ENCODE assay signal across 1 cellular context in the genomic region with DNA sequence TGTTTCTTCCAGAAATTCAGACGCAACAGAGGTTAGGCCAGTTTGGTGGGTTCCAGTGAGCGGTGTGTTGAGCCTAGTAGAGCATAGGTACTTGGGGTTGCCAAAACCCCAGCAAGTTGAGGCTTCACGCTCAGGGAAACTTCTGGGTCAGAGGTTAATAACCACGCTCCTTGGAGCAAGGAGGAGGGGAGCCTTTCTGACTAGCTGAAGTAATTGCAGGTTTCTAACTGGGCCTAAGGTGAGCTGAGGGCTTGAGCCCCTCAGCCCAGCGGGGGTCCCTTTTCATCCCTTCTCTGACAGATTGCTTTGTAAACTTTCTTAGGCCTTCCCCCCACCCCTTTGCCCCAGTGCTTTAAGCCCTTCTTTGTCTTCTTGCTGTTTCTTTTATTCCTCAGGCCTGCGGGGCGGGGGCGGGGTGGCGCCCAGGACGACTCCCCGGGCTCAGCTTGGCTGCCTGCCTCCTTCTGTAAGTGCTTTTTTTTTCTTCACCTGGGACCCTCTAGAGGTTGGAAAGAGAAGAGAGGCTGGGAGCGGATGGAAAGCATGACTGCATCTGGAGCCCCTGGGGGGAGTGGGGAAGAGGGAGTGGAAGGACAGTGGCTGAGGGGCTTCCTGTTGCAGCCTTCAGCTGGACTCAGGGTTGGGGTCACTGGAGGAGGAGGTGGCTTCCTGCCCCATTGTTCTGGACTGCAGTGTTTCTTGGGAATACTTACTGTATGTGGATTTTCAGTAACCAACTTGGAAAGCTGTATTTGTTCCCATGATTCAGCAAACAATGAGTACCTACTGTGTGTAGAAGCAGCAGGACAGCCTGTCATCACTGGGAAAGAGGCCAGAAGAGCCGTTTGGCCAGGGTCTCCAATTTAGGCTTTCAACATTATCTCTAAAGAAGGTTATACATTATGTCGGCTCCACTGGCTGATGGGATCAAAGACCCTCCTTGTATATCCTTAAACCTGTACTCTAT.
TF ChIP-seq lines count a peak whose summit lies in the region.

No MANE protein-coding gene starts in this region.

TF ChIP-seq in K562, 482 proteins besides CTCF, POLR2A, EP300 and RAD21 (continued from another document and continues in another):
- TF ChIP-seq, protein P1, sequence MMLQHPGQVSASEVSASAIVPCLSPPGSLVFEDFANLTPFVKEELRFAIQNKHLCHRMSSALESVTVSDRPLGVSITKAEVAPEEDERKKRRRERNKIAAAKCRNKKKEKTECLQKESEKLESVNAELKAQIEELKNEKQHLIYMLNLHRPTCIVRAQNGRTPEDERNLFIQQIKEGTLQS (IDR thresholded peaks at IDR 0.05): 0 out of 2 replicates have a peak, but pooled peaks have one; percentile 18
- TF ChIP-seq, protein P1 (CRISPR knock-in tag; conservative IDR thresholded peaks at IDR 0.05): no peak
- 0 out of 2 replicates have a peak, but pooled peaks have one; percentile 20 for TF ChIP-seq JUN (IDR thresholded peaks at IDR 0.05; ENCODE audit: borderline replicate concordance, low read depth, low read length)
- no peak for TF ChIP-seq JUN (CRISPR knock-in tag; IDR thresholded peaks at IDR 0.05; ENCODE audit: borderline replicate concordance)
- TF ChIP-seq TAF1 (IDR thresholded peaks at IDR 0.05; ENCODE audit: control insufficient read depth, extremely low read depth, insufficient read depth, low read length, severe bottlenecking): no peak
- TF ChIP-seq ZNF780A (CRISPR knock-in tag; IDR thresholded peaks at IDR 0.05): no peak
- no peak for TF ChIP-seq CSDE1 (IDR thresholded peaks at IDR 0.05)
- TF ChIP-seq, protein P2, sequence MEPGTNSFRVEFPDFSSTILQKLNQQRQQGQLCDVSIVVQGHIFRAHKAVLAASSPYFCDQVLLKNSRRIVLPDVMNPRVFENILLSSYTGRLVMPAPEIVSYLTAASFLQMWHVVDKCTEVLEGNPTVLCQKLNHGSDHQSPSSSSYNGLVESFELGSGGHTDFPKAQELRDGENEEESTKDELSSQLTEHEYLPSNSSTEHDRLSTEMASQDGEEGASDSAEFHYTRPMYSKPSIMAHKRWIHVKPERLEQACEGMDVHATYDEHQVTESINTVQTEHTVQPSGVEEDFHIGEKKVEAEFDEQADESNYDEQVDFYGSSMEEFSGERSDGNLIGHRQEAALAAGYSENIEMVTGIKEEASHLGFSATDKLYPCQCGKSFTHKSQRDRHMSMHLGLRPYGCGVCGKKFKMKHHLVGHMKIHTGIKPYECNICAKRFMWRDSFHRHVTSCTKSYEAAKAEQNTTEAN (CRISPR knock-in tag; IDR thresholded peaks at IDR 0.05): no peak
- TF ChIP-seq, protein P3, sequence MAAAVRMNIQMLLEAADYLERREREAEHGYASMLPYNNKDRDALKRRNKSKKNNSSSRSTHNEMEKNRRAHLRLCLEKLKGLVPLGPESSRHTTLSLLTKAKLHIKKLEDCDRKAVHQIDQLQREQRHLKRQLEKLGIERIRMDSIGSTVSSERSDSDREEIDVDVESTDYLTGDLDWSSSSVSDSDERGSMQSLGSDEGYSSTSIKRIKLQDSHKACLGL (CRISPR knock-in tag; IDR thresholded peaks at IDR 0.05; ENCODE audit: borderline replicate concordance, poor library complexity, severe bottlenecking): no peak
- no peak for TF ChIP-seq EWSR1 (IDR thresholded peaks at IDR 0.05; ENCODE audit: borderline replicate concordance, low read depth, partially characterized antibody)
- no peak for TF ChIP-seq SPI1 (IDR thresholded peaks at IDR 0.05; ENCODE audit: borderline replicate concordance, low read depth, low read length)
- TF ChIP-seq, protein P4, sequence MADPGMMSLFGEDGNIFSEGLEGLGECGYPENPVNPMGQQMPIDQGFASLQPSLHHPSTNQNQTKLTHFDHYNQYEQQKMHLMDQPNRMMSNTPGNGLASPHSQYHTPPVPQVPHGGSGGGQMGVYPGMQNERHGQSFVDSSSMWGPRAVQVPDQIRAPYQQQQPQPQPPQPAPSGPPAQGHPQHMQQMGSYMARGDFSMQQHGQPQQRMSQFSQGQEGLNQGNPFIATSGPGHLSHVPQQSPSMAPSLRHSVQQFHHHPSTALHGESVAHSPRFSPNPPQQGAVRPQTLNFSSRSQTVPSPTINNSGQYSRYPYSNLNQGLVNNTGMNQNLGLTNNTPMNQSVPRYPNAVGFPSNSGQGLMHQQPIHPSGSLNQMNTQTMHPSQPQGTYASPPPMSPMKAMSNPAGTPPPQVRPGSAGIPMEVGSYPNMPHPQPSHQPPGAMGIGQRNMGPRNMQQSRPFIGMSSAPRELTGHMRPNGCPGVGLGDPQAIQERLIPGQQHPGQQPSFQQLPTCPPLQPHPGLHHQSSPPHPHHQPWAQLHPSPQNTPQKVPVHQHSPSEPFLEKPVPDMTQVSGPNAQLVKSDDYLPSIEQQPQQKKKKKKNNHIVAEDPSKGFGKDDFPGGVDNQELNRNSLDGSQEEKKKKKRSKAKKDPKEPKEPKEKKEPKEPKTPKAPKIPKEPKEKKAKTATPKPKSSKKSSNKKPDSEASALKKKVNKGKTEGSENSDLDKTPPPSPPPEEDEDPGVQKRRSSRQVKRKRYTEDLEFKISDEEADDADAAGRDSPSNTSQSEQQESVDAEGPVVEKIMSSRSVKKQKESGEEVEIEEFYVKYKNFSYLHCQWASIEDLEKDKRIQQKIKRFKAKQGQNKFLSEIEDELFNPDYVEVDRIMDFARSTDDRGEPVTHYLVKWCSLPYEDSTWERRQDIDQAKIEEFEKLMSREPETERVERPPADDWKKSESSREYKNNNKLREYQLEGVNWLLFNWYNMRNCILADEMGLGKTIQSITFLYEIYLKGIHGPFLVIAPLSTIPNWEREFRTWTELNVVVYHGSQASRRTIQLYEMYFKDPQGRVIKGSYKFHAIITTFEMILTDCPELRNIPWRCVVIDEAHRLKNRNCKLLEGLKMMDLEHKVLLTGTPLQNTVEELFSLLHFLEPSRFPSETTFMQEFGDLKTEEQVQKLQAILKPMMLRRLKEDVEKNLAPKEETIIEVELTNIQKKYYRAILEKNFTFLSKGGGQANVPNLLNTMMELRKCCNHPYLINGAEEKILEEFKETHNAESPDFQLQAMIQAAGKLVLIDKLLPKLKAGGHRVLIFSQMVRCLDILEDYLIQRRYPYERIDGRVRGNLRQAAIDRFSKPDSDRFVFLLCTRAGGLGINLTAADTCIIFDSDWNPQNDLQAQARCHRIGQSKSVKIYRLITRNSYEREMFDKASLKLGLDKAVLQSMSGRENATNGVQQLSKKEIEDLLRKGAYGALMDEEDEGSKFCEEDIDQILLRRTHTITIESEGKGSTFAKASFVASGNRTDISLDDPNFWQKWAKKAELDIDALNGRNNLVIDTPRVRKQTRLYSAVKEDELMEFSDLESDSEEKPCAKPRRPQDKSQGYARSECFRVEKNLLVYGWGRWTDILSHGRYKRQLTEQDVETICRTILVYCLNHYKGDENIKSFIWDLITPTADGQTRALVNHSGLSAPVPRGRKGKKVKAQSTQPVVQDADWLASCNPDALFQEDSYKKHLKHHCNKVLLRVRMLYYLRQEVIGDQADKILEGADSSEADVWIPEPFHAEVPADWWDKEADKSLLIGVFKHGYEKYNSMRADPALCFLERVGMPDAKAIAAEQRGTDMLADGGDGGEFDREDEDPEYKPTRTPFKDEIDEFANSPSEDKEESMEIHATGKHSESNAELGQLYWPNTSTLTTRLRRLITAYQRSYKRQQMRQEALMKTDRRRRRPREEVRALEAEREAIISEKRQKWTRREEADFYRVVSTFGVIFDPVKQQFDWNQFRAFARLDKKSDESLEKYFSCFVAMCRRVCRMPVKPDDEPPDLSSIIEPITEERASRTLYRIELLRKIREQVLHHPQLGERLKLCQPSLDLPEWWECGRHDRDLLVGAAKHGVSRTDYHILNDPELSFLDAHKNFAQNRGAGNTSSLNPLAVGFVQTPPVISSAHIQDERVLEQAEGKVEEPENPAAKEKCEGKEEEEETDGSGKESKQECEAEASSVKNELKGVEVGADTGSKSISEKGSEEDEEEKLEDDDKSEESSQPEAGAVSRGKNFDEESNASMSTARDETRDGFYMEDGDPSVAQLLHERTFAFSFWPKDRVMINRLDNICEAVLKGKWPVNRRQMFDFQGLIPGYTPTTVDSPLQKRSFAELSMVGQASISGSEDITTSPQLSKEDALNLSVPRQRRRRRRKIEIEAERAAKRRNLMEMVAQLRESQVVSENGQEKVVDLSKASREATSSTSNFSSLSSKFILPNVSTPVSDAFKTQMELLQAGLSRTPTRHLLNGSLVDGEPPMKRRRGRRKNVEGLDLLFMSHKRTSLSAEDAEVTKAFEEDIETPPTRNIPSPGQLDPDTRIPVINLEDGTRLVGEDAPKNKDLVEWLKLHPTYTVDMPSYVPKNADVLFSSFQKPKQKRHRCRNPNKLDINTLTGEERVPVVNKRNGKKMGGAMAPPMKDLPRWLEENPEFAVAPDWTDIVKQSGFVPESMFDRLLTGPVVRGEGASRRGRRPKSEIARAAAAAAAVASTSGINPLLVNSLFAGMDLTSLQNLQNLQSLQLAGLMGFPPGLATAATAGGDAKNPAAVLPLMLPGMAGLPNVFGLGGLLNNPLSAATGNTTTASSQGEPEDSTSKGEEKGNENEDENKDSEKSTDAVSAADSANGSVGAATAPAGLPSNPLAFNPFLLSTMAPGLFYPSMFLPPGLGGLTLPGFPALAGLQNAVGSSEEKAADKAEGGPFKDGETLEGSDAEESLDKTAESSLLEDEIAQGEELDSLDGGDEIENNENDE (IDR thresholded peaks at IDR 0.05; ENCODE audit: low read depth, low read length): no peak
- TF ChIP-seq, protein P5, sequence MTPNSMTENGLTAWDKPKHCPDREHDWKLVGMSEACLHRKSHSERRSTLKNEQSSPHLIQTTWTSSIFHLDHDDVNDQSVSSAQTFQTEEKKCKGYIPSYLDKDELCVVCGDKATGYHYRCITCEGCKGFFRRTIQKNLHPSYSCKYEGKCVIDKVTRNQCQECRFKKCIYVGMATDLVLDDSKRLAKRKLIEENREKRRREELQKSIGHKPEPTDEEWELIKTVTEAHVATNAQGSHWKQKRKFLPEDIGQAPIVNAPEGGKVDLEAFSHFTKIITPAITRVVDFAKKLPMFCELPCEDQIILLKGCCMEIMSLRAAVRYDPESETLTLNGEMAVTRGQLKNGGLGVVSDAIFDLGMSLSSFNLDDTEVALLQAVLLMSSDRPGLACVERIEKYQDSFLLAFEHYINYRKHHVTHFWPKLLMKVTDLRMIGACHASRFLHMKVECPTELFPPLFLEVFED (CRISPR knock-in tag; conservative IDR thresholded peaks at IDR 0.05): no peak
- TF ChIP-seq TCF3 (CRISPR knock-in tag; IDR thresholded peaks at IDR 0.05): no peak
- TF ChIP-seq NR4A1 (CRISPR knock-in tag; IDR thresholded peaks at IDR 0.05): no peak
- TF ChIP-seq NR4A1 (tag; IDR thresholded peaks at IDR 0.05): no peak
- TF ChIP-seq MYC (IDR thresholded peaks at IDR 0.05; ENCODE audit: low read depth, low read length): no peak
- 0 out of 2 replicates have a peak, but pooled peaks have one; percentile 19 for TF ChIP-seq MYC (CRISPR knock-in tag; IDR thresholded peaks at IDR 0.05; ENCODE audit: borderline replicate concordance, low read depth)
- no peak for TF ChIP-seq ZNF239 (CRISPR knock-in tag; IDR thresholded peaks at IDR 0.05)
- TF ChIP-seq MTA1 (IDR thresholded peaks at IDR 0.05; ENCODE audit: borderline replicate concordance): no peak
- TF ChIP-seq KAT7 (CRISPR knock-in tag; IDR thresholded peaks at IDR 0.05; ENCODE audit: borderline replicate concordance): peak; percentile 81; the same call in 1 of the 2 replicates
- TF ChIP-seq KLF10 (CRISPR knock-in tag; IDR thresholded peaks at IDR 0.05): no peak
- no peak for TF ChIP-seq SRSF9 (IDR thresholded peaks at IDR 0.05; ENCODE audit: borderline replicate concordance, low read depth, low read length)
- TF ChIP-seq, protein P6, sequence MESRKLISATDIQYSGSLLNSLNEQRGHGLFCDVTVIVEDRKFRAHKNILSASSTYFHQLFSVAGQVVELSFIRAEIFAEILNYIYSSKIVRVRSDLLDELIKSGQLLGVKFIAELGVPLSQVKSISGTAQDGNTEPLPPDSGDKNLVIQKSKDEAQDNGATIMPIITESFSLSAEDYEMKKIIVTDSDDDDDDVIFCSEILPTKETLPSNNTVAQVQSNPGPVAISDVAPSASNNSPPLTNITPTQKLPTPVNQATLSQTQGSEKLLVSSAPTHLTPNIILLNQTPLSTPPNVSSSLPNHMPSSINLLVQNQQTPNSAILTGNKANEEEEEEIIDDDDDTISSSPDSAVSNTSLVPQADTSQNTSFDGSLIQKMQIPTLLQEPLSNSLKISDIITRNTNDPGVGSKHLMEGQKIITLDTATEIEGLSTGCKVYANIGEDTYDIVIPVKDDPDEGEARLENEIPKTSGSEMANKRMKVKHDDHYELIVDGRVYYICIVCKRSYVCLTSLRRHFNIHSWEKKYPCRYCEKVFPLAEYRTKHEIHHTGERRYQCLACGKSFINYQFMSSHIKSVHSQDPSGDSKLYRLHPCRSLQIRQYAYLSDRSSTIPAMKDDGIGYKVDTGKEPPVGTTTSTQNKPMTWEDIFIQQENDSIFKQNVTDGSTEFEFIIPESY (CRISPR knock-in tag; IDR thresholded peaks at IDR 0.05): no peak
- TF ChIP-seq DDX20 (tag; IDR thresholded peaks at IDR 0.05; ENCODE audit: low read depth): no peak
- TF ChIP-seq, protein P7, sequence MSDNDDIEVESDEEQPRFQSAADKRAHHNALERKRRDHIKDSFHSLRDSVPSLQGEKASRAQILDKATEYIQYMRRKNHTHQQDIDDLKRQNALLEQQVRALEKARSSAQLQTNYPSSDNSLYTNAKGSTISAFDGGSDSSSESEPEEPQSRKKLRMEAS (CRISPR knock-in tag; IDR thresholded peaks at IDR 0.05): no peak
- TF ChIP-seq SOX6 (IDR thresholded peaks at IDR 0.05): 0 out of 2 replicates have a peak, but pooled peaks have one; percentile 14
- no peak for TF ChIP-seq ZNF12 (CRISPR knock-in tag; IDR thresholded peaks at IDR 0.05)
- no peak for TF ChIP-seq JUNB (CRISPR knock-in tag; conservative IDR thresholded peaks at IDR 0.05)
- no peak for TF ChIP-seq BHLHE40 (IDR thresholded peaks at IDR 0.05; ENCODE audit: low read length)
- no peak for TF ChIP-seq YY1 (IDR thresholded peaks at IDR 0.05; ENCODE audit: borderline replicate concordance in 1 of 3, control insufficient read depth in 1 of 3, extremely low read depth in 1 of 3, insufficient read depth in 3 of 3, insufficient read length in 1 of 3, insufficient replicate concordance in 2 of 3, low read depth in 1 of 3, low read length in 2 of 3)
- no peak for TF ChIP-seq ZNF551 (CRISPR knock-in tag; IDR thresholded peaks at IDR 0.05)
- no peak for TF ChIP-seq ZNF174 (CRISPR knock-in tag; IDR thresholded peaks at IDR 0.05)
- no peak for TF ChIP-seq SMARCE1 (IDR thresholded peaks at IDR 0.05)
- TF ChIP-seq, protein P8, sequence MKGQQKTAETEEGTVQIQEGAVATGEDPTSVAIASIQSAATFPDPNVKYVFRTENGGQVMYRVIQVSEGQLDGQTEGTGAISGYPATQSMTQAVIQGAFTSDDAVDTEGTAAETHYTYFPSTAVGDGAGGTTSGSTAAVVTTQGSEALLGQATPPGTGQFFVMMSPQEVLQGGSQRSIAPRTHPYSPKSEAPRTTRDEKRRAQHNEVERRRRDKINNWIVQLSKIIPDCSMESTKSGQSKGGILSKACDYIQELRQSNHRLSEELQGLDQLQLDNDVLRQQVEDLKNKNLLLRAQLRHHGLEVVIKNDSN (CRISPR knock-in tag; IDR thresholded peaks at IDR 0.05): no peak
- no peak for TF ChIP-seq ELF1 (tag; IDR thresholded peaks at IDR 0.05)
- peak; percentile 13 for TF ChIP-seq CHD4 (IDR thresholded peaks at IDR 0.05; ENCODE audit: insufficient read depth, insufficient replicate concordance, low read depth, low read length, poor library complexity, severe bottlenecking)
- no peak for TF ChIP-seq ZNF324 (CRISPR knock-in tag; IDR thresholded peaks at IDR 0.05)
- TF ChIP-seq YBX1 (IDR thresholded peaks at IDR 0.05): no peak
- no peak for TF ChIP-seq ZSCAN29 (IDR thresholded peaks at IDR 0.05)
- no peak for TF ChIP-seq ZNF224 (CRISPR knock-in tag; IDR thresholded peaks at IDR 0.05)
